Comparison of ENCODE assay signal across 16 cellular contexts in genomic region chr1:19110266-19110927, GRCh38.
DNase-seq lines count a peak whose midpoint lies in the region; ATAC-seq and TF ChIP-seq lines count a peak whose summit lies in the region.
"Had no signal": no experiment of that assay in that cellular context is flagged by ENCODE, and none has a peak within 500 bp of the region (broad histone marks: within the 10 kb centered on the region; RNA-seq: fewer than 3 reads in every experiment).

No MANE protein-coding gene starts in this region.

- H3K4me3 ChIP-seq in SJCRH30 (no peak overlapping the region), psoas muscle (no peak overlapping the region), adrenal gland (no peak overlapping the region)

- intact Hi-C loops in psoas muscle (cut with DNase I), result loop anchor here in 1 of 2 donors (5.0 kb wide), 1 partner anchor 82 kb away; no protein-coding TSS in a partner anchor
- intact Hi-C loops in adrenal gland (cut with DNase I), result no loop called here

- DNase-seq in AG09319 (ENCODE audit: extremely low read depth, low read depth), result peak; percentile 4
- DNase-seq in SJCRH30, result peak; percentile 89 to 93
- DNase-seq in kidney tubule cell (ENCODE audit: low spot score), result peak; percentile 95
- no peak for DNase-seq in psoas muscle
- DNase-seq in adrenal gland, result no peak
- DNase-seq: EL, NCI-H1105 treated with DMSO at 0.1 percent for 48 hours, NCI-H187, NCI-H345, NCI-H526 treated with DMSO at 0.1 percent for 48 hours, SHP77 treated with DMSO at 0.1 percent for 48 hours had no signal

- H3K4me1 ChIP-seq in SJCRH30 (peaks cover 17% of the 10 kb centered on the region), psoas muscle (no peaks in the 10 kb centered on the region), adrenal gland (replicated peaks in 1 of 2) (no peaks in the 10 kb centered on the region)

- peaks cover 100% of the 10 kb centered on the region for H3K36me3 Mint-ChIP-seq in activated T-helper 17 cell treated with anti-CD3 and anti-CD28 coated beads, Interleukin-2, amount 50 U/mL, for 72 hours (ENCODE audit: low read depth)

- no peaks in the 10 kb centered on the region for H3K9me3 Mint-ChIP-seq in activated T-helper 17 cell treated with anti-CD3 and anti-CD28 coated beads, Interleukin-2, amount 50 U/mL, for 72 hours

- H3K27ac ChIP-seq in SJCRH30 (peak overlapping the region; percentile 68), psoas muscle (no peak overlapping the region), adrenal gland (no peak overlapping the region)
- H3K27ac ChIP-seq: C4-2B had no signal

- TF ChIP-seq POLR2A in adrenal gland (IDR thresholded peaks at IDR 0.05), result no peak

- H3K9me3 ChIP-seq in SJCRH30 (replicated peaks), result no peaks in the 10 kb centered on the region
- H3K9me3 ChIP-seq in psoas muscle, result no peaks in the 10 kb centered on the region
- no peaks in the 10 kb centered on the region for H3K9me3 ChIP-seq in adrenal gland (replicated peaks in 1 of 3)

- TF ChIP-seq CTCF in AG09319 (IDR thresholded peaks at IDR 0.05; ENCODE audit: low read depth, low read length) (no peak), psoas muscle (IDR thresholded peaks at IDR 0.05) (no peak), adrenal gland (IDR thresholded peaks at IDR 0.05) (no peak)

- WGBS in psoas muscle, 3 donors, result 42 to 69% (median 43%) methylated on average over 11 of the region's 11 CpGs
- 87 to 95% (median 94%) methylated on average over 9 to 11 of the region's 11 CpGs for WGBS in adrenal gland, 4 donors

- ATAC-seq in psoas muscle (peak in 3 of 4 donors; percentile 34 to 69 (median 61)), HG03175 (IDR thresholded peaks at IDR 0.05; ENCODE audit: unreplicated experiment) (no peak), GM19463 (IDR thresholded peaks at IDR 0.05; ENCODE audit: unreplicated experiment) (no peak)
- ATAC-seq in activated T-helper 17 cell treated with anti-CD3 and anti-CD28 coated beads, Interleukin-2, amount 50 U/mL, for 72 hours (replicated peaks), result no peak
- ATAC-seq: HCT116 had no signal

- no peaks in the 10 kb centered on the region for H3K4me1 Mint-ChIP-seq in activated T-helper 17 cell treated with anti-CD3 and anti-CD28 coated beads, Interleukin-2, amount 50 U/mL, for 72 hours

- no peak overlapping the region for H3K27ac Mint-ChIP-seq in activated T-helper 17 cell treated with anti-CD3 and anti-CD28 coated beads, Interleukin-2, amount 50 U/mL, for 72 hours

- H3K27me3 ChIP-seq in SJCRH30 (no peaks in the 10 kb centered on the region), psoas muscle (ENCODE audit: insufficient read depth in 3 of 3, low read length in 2 of 3) (no peaks in the 10 kb centered on the region), adrenal gland (no peaks in the 10 kb centered on the region)

- no peaks in the 10 kb centered on the region for H3K27me3 Mint-ChIP-seq in activated T-helper 17 cell treated with anti-CD3 and anti-CD28 coated beads, Interleukin-2, amount 50 U/mL, for 72 hours

- H3K36me3 ChIP-seq in SJCRH30 (peaks cover 85% of the 10 kb centered on the region), psoas muscle (ENCODE audit: insufficient read depth in 1 of 2, low read depth in 1 of 2) (peaks cover 35 to 100% of the 10 kb centered on the region in 2 donors), adrenal gland (replicated peaks in 1 of 2) (peaks cover 0 to 100% of the 10 kb centered on the region in 2 donors)

- H3K4me3 Mint-ChIP-seq in activated T-helper 17 cell treated with anti-CD3 and anti-CD28 coated beads, Interleukin-2, amount 50 U/mL, for 72 hours, result no peak overlapping the region

Comparison
In these comparisons a context has a peak if more than half of its experiments do, and no peak if none do; other contexts are left out.
1. DNase-seq: peak in AG09319 (single experiment), SJCRH30 (2 of 2) and kidney tubule cell (single experiment); none in psoas muscle (0 of 2) and adrenal gland (0 of 7).
2. ATAC-seq: peak in psoas muscle (3 of 4); none in HG03175 (single experiment), activated T-helper 17 cell treated with anti-CD3 and anti-CD28 coated beads, Interleukin-2, amount 50 U/mL, for 72 hours (single experiment) and GM19463 (single experiment).